Comparison of ENCODE assay signal across 30 cellular contexts in the genomic region with DNA sequence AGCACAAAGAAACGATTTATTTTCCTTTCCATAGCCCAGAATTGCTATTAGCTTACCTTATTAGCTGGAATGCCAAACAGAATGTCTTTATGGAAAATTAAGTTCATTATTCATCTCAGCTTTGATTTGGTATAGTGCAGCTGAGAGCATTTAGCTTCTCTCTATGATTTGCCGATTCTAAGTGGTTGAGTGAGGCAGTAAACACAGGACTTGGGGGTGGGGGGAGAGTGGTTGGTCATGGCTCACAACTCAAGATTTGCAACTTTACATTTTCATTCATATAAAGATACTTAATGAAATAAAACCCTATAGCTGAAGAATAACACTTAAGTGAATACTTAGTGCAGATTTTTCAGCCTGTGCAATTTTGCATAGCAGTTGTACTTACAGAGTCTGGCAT.
"Had no signal": no experiment of that assay in that cellular context is flagged by ENCODE, and none has a peak within 500 bp of the region (broad histone marks: within the 10 kb centered on the region; RNA-seq: fewer than 3 reads in every experiment).

No MANE protein-coding gene starts in this region.

- H3K4me3 ChIP-seq: cardiac muscle cell, Peyer's patch, SJSA1 had no signal

- H3K27ac ChIP-seq: cardiac muscle cell, Peyer's patch, SJSA1 had no signal

- H3K9me3 Mint-ChIP-seq: activated CD4-positive, alpha-beta memory T cell treated with anti-CD3 and anti-CD28 coated beads for 36 hours; activated naive CD4-positive, alpha-beta T cell treated with anti-CD3 and anti-CD28 coated beads for 36 hours; activated T-cell treated with anti-CD3 and anti-CD28 coated beads, Interleukin-2, amount 50 U/mL, for 4 hours; activated T-helper 1 cell treated with anti-CD3 and anti-CD28 coated beads, Interleukin-12 subunit alpha, Interleukin-12 subunit beta, Interleukin-2, Interleukin-4 antibody, amounts not matched to agents 30 ng/mL and 10 ng/mL and 1 ng/mL, durations not matched to agents 14 hours and 24 hours and 36 hours; T-helper 1 cell treated with Interleukin-12 subunit alpha and Interleukin-12 subunit beta and Interleukin-4 antibody, amounts not matched to agents 30 μg/mL and 1 μg/mL, for 36 hours; T-helper 2 cell treated with Interferon-gamma antibody and Interleukin-4, amounts not matched to agents 5 μg/mL and 100 μg/mL, for 36 hours; WTC11 had no signal

- ATAC-seq: activated CD4-positive, alpha-beta T cell treated with anti-CD3 and anti-CD28 coated beads for 36 hours; activated CD4-positive, CD25-positive, alpha-beta regulatory T cell treated with anti-CD3 and anti-CD28 coated beads, Interleukin-2, amount 50 U/mL, for 24 hours; activated T-cell treated with anti-CD3 and anti-CD28 coated beads, Interleukin-2, amount 50 U/mL, for 4 hours; WTC11 had no signal

- H3K27me3 ChIP-seq: cardiac muscle cell, Peyer's patch, SJSA1 had no signal

- H3K4me3 Mint-ChIP-seq: activated CD4-positive, alpha-beta memory T cell treated with anti-CD3 and anti-CD28 coated beads for 36 hours; activated CD4-positive, alpha-beta T cell treated with anti-CD3 and anti-CD28 coated beads for 36 hours; activated naive CD4-positive, alpha-beta T cell treated with anti-CD3 and anti-CD28 coated beads for 36 hours; activated naive CD8-positive, alpha-beta T cell; activated T-cell treated with anti-CD3 and anti-CD28 coated beads, Interleukin-2, amount 50 U/mL, for 4 hours; activated T-helper 1 cell treated with anti-CD3 and anti-CD28 coated beads, Interleukin-12 subunit alpha, Interleukin-12 subunit beta, Interleukin-2, Interleukin-4 antibody, amounts not matched to agents 30 ng/mL and 10 ng/mL and 1 ng/mL, durations not matched to agents 14 hours and 24 hours and 36 hours; central memory CD8-positive, alpha-beta T cell; T-helper 1 cell treated with Interleukin-12 subunit alpha and Interleukin-12 subunit beta and Interleukin-4 antibody, amounts not matched to agents 30 μg/mL and 1 μg/mL, for 36 hours; T-helper 2 cell treated with Interferon-gamma antibody and Interleukin-4, amounts not matched to agents 5 μg/mL and 100 μg/mL, for 36 hours; WTC11 had no signal

- DNase-seq: activated CD4-positive, alpha-beta memory T cell treated with anti-CD3 and anti-CD28 coated beads for 36 hours; activated CD4-positive, alpha-beta T cell treated with anti-CD3 and anti-CD28 coated beads for 36 hours; activated CD4-positive, alpha-beta T cell treated with anti-CD3 and anti-CD28 coated beads, Interleukin-2, amount 50 U/mL, for 1 hour; activated CD8-positive, alpha-beta memory T cell treated with anti-CD3 and anti-CD28 coated beads, Interleukin-2, amount 50 U/mL, for 4 hours; activated gamma-delta T cell treated with Interleukin-2 at 50 U/mL for 16 hours; activated naive CD4-positive, alpha-beta T cell treated with anti-CD3 and anti-CD28 coated beads for 36 hours; activated T-cell treated with anti-CD3 and anti-CD28 coated beads for 4 hours; activated T-cell treated with anti-CD3 and anti-CD28 coated beads, Interleukin-2, amount 50 U/mL, for 4 hours; amniotic stem cell; aorta; NCI-H1092 treated with DMSO at 0.1 percent for 48 hours; NCI-H1436; NCI-H1694; NCI-H1930; NCI-H2081 treated with DMSO at 0.1 percent for 48 hours; NCI-H345; NCI-H524 treated with DMSO at 0.1 percent for 48 hours; Peyer's patch; RPMI8226; SHP77 treated with DMSO at 0.1 percent for 48 hours; SK-N-SH had no signal

- H3K9me3 ChIP-seq: Peyer's patch, SJSA1, SK-N-SH had no signal

- H3K4me2 ChIP-seq: SK-N-SH had no signal

- H3K4me1 ChIP-seq: Peyer's patch, SJSA1 had no signal

- H3K4me1 Mint-ChIP-seq: activated CD4-positive, alpha-beta T cell treated with anti-CD3 and anti-CD28 coated beads for 36 hours; central memory CD8-positive, alpha-beta T cell had no signal

- H3K36me3 Mint-ChIP-seq: activated CD4-positive, alpha-beta memory T cell treated with anti-CD3 and anti-CD28 coated beads for 36 hours; activated naive CD8-positive, alpha-beta T cell; WTC11 had no signal

- H3K9ac ChIP-seq: SK-N-SH had no signal

- H3K27ac Mint-ChIP-seq: activated CD4-positive, alpha-beta memory T cell treated with anti-CD3 and anti-CD28 coated beads for 36 hours; activated CD4-positive, alpha-beta T cell treated with anti-CD3 and anti-CD28 coated beads for 36 hours; activated naive CD4-positive, alpha-beta T cell treated with anti-CD3 and anti-CD28 coated beads for 36 hours; activated naive CD8-positive, alpha-beta T cell; activated T-helper 1 cell treated with anti-CD3 and anti-CD28 coated beads, Interleukin-12 subunit alpha, Interleukin-12 subunit beta, Interleukin-2, Interleukin-4 antibody, amounts not matched to agents 30 ng/mL and 10 ng/mL and 1 ng/mL, durations not matched to agents 14 hours and 24 hours and 36 hours; T-helper 1 cell treated with Interleukin-12 subunit alpha and Interleukin-12 subunit beta and Interleukin-4 antibody, amounts not matched to agents 30 μg/mL and 1 μg/mL, for 36 hours; T-helper 2 cell treated with Interferon-gamma antibody and Interleukin-4, amounts not matched to agents 5 μg/mL and 100 μg/mL, for 36 hours; WTC11 had no signal

- H3K36me3 ChIP-seq: cardiac muscle cell, Peyer's patch, SJSA1 had no signal
